Comparison of ENCODE assay signal across 1 cellular context in genomic region chr12:49342066-49342913, GRCh38.
TF ChIP-seq lines count a peak whose summit lies in the region.

No MANE protein-coding gene starts in this region.

TF ChIP-seq in WTC11, 78 proteins besides CTCF, POLR2A, EP300 and RAD21 (continued from another document):
- peak; percentile 83; the same call in 1 of the 2 replicates for TF ChIP-seq FOXP1 (CRISPR knock-in tag; IDR thresholded peaks at IDR 0.05; ENCODE audit: borderline replicate concordance)
- TF ChIP-seq, protein P1, sequence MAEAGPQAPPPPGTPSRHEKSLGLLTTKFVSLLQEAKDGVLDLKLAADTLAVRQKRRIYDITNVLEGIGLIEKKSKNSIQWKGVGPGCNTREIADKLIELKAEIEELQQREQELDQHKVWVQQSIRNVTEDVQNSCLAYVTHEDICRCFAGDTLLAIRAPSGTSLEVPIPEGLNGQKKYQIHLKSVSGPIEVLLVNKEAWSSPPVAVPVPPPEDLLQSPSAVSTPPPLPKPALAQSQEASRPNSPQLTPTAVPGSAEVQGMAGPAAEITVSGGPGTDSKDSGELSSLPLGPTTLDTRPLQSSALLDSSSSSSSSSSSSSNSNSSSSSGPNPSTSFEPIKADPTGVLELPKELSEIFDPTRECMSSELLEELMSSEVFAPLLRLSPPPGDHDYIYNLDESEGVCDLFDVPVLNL (CRISPR knock-in tag; IDR thresholded peaks at IDR 0.05; ENCODE audit: borderline replicate concordance, low read depth) = peak; percentile 57; the same call in 1 of the 2 replicates
- 0 out of 2 replicates have a peak, but pooled peaks have one; percentile 16 for TF ChIP-seq TCF7 (CRISPR knock-in tag; IDR thresholded peaks at IDR 0.05; ENCODE audit: low read depth)
- TF ChIP-seq FOXK1 (CRISPR knock-in tag; IDR thresholded peaks at IDR 0.05) = peak; percentile 40; the same call in 1 of the 2 replicates
- peak; percentile 9; the same call in 1 of the 2 replicates for TF ChIP-seq E2F5 (CRISPR knock-in tag; IDR thresholded peaks at IDR 0.05)
- TF ChIP-seq TP53 (CRISPR knock-in tag; IDR thresholded peaks at IDR 0.05) = no peak
- TF ChIP-seq USF1 (CRISPR knock-in tag; IDR thresholded peaks at IDR 0.05) = peak; percentile 6; the same call in 1 of the 2 replicates
- TF ChIP-seq, protein P2, sequence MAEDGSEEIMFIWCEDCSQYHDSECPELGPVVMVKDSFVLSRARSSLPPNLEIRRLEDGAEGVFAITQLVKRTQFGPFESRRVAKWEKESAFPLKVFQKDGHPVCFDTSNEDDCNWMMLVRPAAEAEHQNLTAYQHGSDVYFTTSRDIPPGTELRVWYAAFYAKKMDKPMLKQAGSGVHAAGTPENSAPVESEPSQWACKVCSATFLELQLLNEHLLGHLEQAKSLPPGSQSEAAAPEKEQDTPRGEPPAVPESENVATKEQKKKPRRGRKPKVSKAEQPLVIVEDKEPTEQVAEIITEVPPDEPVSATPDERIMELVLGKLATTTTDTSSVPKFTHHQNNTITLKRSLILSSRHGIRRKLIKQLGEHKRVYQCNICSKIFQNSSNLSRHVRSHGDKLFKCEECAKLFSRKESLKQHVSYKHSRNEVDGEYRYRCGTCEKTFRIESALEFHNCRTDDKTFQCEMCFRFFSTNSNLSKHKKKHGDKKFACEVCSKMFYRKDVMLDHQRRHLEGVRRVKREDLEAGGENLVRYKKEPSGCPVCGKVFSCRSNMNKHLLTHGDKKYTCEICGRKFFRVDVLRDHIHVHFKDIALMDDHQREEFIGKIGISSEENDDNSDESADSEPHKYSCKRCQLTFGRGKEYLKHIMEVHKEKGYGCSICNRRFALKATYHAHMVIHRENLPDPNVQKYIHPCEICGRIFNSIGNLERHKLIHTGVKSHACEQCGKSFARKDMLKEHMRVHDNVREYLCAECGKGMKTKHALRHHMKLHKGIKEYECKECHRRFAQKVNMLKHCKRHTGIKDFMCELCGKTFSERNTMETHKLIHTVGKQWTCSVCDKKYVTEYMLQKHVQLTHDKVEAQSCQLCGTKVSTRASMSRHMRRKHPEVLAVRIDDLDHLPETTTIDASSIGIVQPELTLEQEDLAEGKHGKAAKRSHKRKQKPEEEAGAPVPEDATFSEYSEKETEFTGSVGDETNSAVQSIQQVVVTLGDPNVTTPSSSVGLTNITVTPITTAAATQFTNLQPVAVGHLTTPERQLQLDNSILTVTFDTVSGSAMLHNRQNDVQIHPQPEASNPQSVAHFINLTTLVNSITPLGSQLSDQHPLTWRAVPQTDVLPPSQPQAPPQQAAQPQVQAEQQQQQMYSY (CRISPR knock-in tag; IDR thresholded peaks at IDR 0.05) = peak; percentile 96
- peak; percentile 69; the same call in 1 of the 2 replicates for TF ChIP-seq SP1 (CRISPR knock-in tag; conservative IDR thresholded peaks at IDR 0.05)
- TF ChIP-seq ZNF423 (CRISPR knock-in tag; IDR thresholded peaks at IDR 0.05) = peak; percentile 58
- TF ChIP-seq, protein P3, sequence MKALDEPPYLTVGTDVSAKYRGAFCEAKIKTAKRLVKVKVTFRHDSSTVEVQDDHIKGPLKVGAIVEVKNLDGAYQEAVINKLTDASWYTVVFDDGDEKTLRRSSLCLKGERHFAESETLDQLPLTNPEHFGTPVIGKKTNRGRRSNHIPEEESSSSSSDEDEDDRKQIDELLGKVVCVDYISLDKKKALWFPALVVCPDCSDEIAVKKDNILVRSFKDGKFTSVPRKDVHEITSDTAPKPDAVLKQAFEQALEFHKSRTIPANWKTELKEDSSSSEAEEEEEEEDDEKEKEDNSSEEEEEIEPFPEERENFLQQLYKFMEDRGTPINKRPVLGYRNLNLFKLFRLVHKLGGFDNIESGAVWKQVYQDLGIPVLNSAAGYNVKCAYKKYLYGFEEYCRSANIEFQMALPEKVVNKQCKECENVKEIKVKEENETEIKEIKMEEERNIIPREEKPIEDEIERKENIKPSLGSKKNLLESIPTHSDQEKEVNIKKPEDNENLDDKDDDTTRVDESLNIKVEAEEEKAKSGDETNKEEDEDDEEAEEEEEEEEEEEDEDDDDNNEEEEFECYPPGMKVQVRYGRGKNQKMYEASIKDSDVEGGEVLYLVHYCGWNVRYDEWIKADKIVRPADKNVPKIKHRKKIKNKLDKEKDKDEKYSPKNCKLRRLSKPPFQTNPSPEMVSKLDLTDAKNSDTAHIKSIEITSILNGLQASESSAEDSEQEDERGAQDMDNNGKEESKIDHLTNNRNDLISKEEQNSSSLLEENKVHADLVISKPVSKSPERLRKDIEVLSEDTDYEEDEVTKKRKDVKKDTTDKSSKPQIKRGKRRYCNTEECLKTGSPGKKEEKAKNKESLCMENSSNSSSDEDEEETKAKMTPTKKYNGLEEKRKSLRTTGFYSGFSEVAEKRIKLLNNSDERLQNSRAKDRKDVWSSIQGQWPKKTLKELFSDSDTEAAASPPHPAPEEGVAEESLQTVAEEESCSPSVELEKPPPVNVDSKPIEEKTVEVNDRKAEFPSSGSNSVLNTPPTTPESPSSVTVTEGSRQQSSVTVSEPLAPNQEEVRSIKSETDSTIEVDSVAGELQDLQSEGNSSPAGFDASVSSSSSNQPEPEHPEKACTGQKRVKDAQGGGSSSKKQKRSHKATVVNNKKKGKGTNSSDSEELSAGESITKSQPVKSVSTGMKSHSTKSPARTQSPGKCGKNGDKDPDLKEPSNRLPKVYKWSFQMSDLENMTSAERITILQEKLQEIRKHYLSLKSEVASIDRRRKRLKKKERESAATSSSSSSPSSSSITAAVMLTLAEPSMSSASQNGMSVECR (CRISPR knock-in tag; IDR thresholded peaks at IDR 0.05; ENCODE audit: borderline replicate concordance) = 0 out of 2 replicates have a peak, but pooled peaks have one; percentile 24
